In the genomic region with DNA sequence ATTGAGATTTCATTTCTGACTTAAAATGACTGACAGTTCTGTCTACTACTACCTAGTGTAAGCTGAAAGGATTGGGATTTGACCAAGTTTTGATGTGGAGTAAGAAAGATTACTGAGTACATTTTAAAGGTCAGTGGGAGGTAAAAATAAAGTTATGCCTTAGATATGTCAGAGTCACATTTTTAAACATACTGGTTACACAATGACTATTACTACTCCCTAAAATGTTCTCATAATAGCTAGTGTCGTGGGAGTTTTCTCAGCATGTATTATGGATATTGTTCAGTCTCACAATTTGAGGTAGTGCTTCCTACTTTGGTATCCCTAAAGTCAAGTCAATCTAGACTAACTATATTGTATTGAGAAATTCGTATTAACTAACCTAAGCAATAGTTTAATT, we compare ENCODE assay signal across 21 cellular contexts.
DNase-seq lines count a peak whose midpoint lies in the region; ATAC-seq and TF ChIP-seq lines count a peak whose summit lies in the region.
"Had no signal": no experiment of that assay in that cellular context is flagged by ENCODE, and none has a peak within 500 bp of the region (broad histone marks: within the 10 kb centered on the region; RNA-seq: fewer than 3 reads in every experiment).

No MANE protein-coding gene starts in this region.

- H3K4me3 ChIP-seq in fibroblast of pulmonary artery (replicated peaks; ENCODE audit: low read depth, low read length) (no peak overlapping the region), coronary artery (no peak overlapping the region)
- H3K4me3 ChIP-seq: A549, GM23338, HAP-1 had no signal

- DNase-seq in NCI-H226 (peak; percentile 57), amniotic epithelial cell (ENCODE audit: low read depth) (peak; percentile 63), fibroblast of pulmonary artery (ENCODE audit: low read depth) (peak; percentile 78), putamen (ENCODE audit: low spot score) (peak; percentile 46), coronary artery (ENCODE audit: low spot score) (no peak), NCI-H146 (lab: John Stamatoyannopoulos, UW) (no peak)
- no peak for DNase-seq in stimulated activated effector memory CD8-positive, alpha-beta T cell treated with anti-CD3 and anti-CD28 coated beads, Interleukin-12 subunit alpha, Interleukin-12 subunit beta, amount 100 ng/mL, for 72 hours (ENCODE audit: low spot score in 2 of 2)
- DNase-seq: 8988T; ACHN; C1 segment of cervical spinal cord; Calu3; CD4-positive, alpha-beta memory T cell; COR-L47; DMS53; DMS79 treated with DMSO at 0.1 percent for 48 hours; GF-D8; HFFc6 had no signal

- H3K9me3 Mint-ChIP-seq in stimulated activated effector memory CD8-positive, alpha-beta T cell treated with anti-CD3 and anti-CD28 coated beads, Interleukin-12 subunit alpha, Interleukin-12 subunit beta, amount 100 ng/mL, for 72 hours = peaks cover 6% of the 10 kb centered on the region
- H3K9me3 Mint-ChIP-seq: GM23338, HFFc6 had no signal

- no peak overlapping the region for H3K27ac ChIP-seq in coronary artery
- H3K27ac ChIP-seq: A549 had no signal

- no peak for ATAC-seq in HG03108 (IDR thresholded peaks at IDR 0.05; ENCODE audit: unreplicated experiment)
- no peak for ATAC-seq in stimulated activated effector memory CD8-positive, alpha-beta T cell treated with anti-CD3 and anti-CD28 coated beads, Interleukin-12 subunit alpha, Interleukin-12 subunit beta, amount 100 ng/mL, for 72 hours
- ATAC-seq: A549, GM23338 had no signal

- H3K27ac Mint-ChIP-seq in stimulated activated effector memory CD8-positive, alpha-beta T cell treated with anti-CD3 and anti-CD28 coated beads, Interleukin-12 subunit alpha, Interleukin-12 subunit beta, amount 100 ng/mL, for 72 hours = no peak overlapping the region
- H3K27ac Mint-ChIP-seq: CD4-positive, alpha-beta memory T cell; GM23338; HFFc6 had no signal

- no peak for TF ChIP-seq CTCF in fibroblast of pulmonary artery (IDR thresholded peaks at IDR 0.05; ENCODE audit: low read length, missing control alignments)
- TF ChIP-seq CTCF in coronary artery (IDR thresholded peaks at IDR 0.05) = no peak

- no peaks in the 10 kb centered on the region for H3K36me3 Mint-ChIP-seq in stimulated activated effector memory CD8-positive, alpha-beta T cell treated with anti-CD3 and anti-CD28 coated beads, Interleukin-12 subunit alpha, Interleukin-12 subunit beta, amount 100 ng/mL, for 72 hours
- H3K36me3 Mint-ChIP-seq: CD4-positive, alpha-beta memory T cell had no signal

- H3K4me1 Mint-ChIP-seq in stimulated activated effector memory CD8-positive, alpha-beta T cell treated with anti-CD3 and anti-CD28 coated beads, Interleukin-12 subunit alpha, Interleukin-12 subunit beta, amount 100 ng/mL, for 72 hours = no peaks in the 10 kb centered on the region
- H3K4me1 Mint-ChIP-seq: CD4-positive, alpha-beta memory T cell had no signal

- H3K4me3 Mint-ChIP-seq in stimulated activated effector memory CD8-positive, alpha-beta T cell treated with anti-CD3 and anti-CD28 coated beads, Interleukin-12 subunit alpha, Interleukin-12 subunit beta, amount 100 ng/mL, for 72 hours = no peak overlapping the region
- H3K4me3 Mint-ChIP-seq: CD4-positive, alpha-beta memory T cell; GM23338; HFFc6 had no signal

Comparison
In these comparisons a context has a peak if more than half of its experiments do, and no peak if none do; other contexts are left out.
1. DNase-seq: peak in NCI-H226 (single experiment), amniotic epithelial cell (single experiment), fibroblast of pulmonary artery (single experiment) and putamen (single experiment); none in coronary artery (single experiment), NCI-H146 (single experiment) and stimulated activated effector memory CD8-positive, alpha-beta T cell treated with anti-CD3 and anti-CD28 coated beads, Interleukin-12 subunit alpha, Interleukin-12 subunit beta, amount 100 ng/mL, for 72 hours (0 of 2).